18 cellular contexts compared by ENCODE assay signal in the genomic region with DNA sequence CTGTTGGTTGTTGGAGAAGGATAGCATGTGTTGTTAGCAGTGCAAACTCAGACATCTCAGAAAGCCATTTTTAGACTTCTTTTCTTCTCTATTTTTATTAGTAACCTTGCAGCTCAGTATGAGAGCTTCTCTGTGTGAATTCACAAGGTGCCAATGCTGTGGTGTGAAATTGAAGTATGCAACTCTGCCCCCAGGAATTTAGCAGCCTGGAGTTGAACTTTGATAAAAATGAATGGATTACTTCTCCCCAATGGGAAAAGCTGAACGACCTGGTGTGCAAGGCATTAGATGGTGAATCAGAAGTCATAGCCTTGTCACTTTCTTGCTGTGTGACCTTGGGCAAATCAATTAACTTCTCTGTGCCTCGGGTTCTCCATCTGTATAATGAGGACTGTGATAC.
DNase-seq lines count a peak whose midpoint lies in the region; ATAC-seq, FAIRE-seq and TF ChIP-seq lines count a peak whose summit lies in the region.
"Had no signal": no experiment of that assay in that cellular context is flagged by ENCODE, and none has a peak within 500 bp of the region (broad histone marks: within the 10 kb centered on the region; RNA-seq: fewer than 3 reads in every experiment).

No MANE protein-coding gene starts in this region.

- H3K9ac ChIP-seq in Karpas-422 (ENCODE audit: low read length) (no peak overlapping the region), astrocyte (ENCODE audit: low read length) (no peak overlapping the region), mesendoderm (ENCODE audit: low read length) (no peak overlapping the region)

- H2BK5ac ChIP-seq in mesendoderm (ENCODE audit: low read length), result no peak overlapping the region

- H3K79me1 ChIP-seq in mesendoderm (ENCODE audit: low read length), result no peaks in the 10 kb centered on the region

- H3K9me2 ChIP-seq in Karpas-422 (replicated peaks; ENCODE audit: insufficient read depth, low read length), result no peaks in the 10 kb centered on the region

- H3K27ac ChIP-seq in Karpas-422 (ENCODE audit: low read length), result no peak overlapping the region
- H3K27ac ChIP-seq in astrocyte (ENCODE audit: low read depth, low read length), result no peak overlapping the region
- H3K27ac ChIP-seq in mesendoderm (ENCODE audit: low read depth, low read length), result no peak overlapping the region
- H3K27ac ChIP-seq in heart left ventricle, result no peak overlapping the region
- H3K27ac ChIP-seq: C4-2B had no signal

- no peak for ATAC-seq in heart left ventricle
- no peak for ATAC-seq in HG02884 (IDR thresholded peaks at IDR 0.05; ENCODE audit: unreplicated experiment)
- ATAC-seq: GM12878, K562 had no signal

- H3K4me1 Mint-ChIP-seq in astrocyte (ENCODE audit: low read depth, unreplicated experiment), result no peaks in the 10 kb centered on the region
- H3K4me1 Mint-ChIP-seq: CD4-positive, alpha-beta memory T cell had no signal

- H4K5ac ChIP-seq in mesendoderm (ENCODE audit: low read length), result no peak overlapping the region

- FAIRE-seq in astrocyte (lab: Jason Lieb, UNC), result no peak
- FAIRE-seq: A204.1, GM12878, GM18507, HTR-8/SVneo, K562 had no signal

- no peak overlapping the region for H2BK120ac ChIP-seq in mesendoderm (ENCODE audit: low read depth, low read length)

- intact Hi-C loops in heart left ventricle (cut with DNase I), result no loop called here

- no peak overlapping the region for H3K4me2 ChIP-seq in Karpas-422 (ENCODE audit: low read depth, low read length, poor library complexity, severe bottlenecking)
- H3K4me2 ChIP-seq in astrocyte (ENCODE audit: low read length), result no peak overlapping the region
- H3K4me2 ChIP-seq in mesendoderm (ENCODE audit: low read length), result no peak overlapping the region

- H3K4me1 ChIP-seq in Karpas-422 (ENCODE audit: low read length), result peaks cover 7% of the 10 kb centered on the region; the same call in 1 of the 2 replicates
- no peaks in the 10 kb centered on the region for H3K4me1 ChIP-seq in astrocyte (ENCODE audit: insufficient read depth, low read length)
- peaks cover 2% of the 10 kb centered on the region for H3K4me1 ChIP-seq in mesendoderm (ENCODE audit: control insufficient read depth, low read depth, low read length)
- H3K4me1 ChIP-seq in heart left ventricle, result no peaks in the 10 kb centered on the region
- H3K4me1 ChIP-seq: BE2C had no signal

- no peak overlapping the region for H2BK15ac ChIP-seq in mesendoderm (replicated peaks; ENCODE audit: low read depth)

- H3K27me3 ChIP-seq in Karpas-422 (ENCODE audit: low read length) (no peaks in the 10 kb centered on the region), astrocyte (ENCODE audit: insufficient read depth, low read length) (no peaks in the 10 kb centered on the region), mesendoderm (ENCODE audit: insufficient read depth, low read length, poor library complexity) (no peaks in the 10 kb centered on the region), heart left ventricle (no peaks in the 10 kb centered on the region)
- H3K27me3 ChIP-seq: BE2C had no signal

- no peak for TF ChIP-seq CTCF in astrocyte (IDR thresholded peaks at IDR 0.05; ENCODE audit: insufficient read depth, low read depth, low read length)
- no peak for TF ChIP-seq CTCF in heart left ventricle (IDR thresholded peaks at IDR 0.05)

- H3K4me3 Mint-ChIP-seq in astrocyte (ENCODE audit: unreplicated experiment), result no peak overlapping the region
- H3K4me3 Mint-ChIP-seq: CD4-positive, alpha-beta memory T cell had no signal

- no peaks in the 10 kb centered on the region for H3K9me3 Mint-ChIP-seq in astrocyte (ENCODE audit: unreplicated experiment)

- no peak overlapping the region for H4K8ac ChIP-seq in mesendoderm (ENCODE audit: low read depth, low read length)

- no peak overlapping the region for H3K23ac ChIP-seq in mesendoderm (ENCODE audit: low read length)

- TF ChIP-seq POLR2A in heart left ventricle (IDR thresholded peaks at IDR 0.05), result no peak

- no peaks in the 10 kb centered on the region for H4K20me1 ChIP-seq in Karpas-422 (ENCODE audit: insufficient read depth, low read depth, low read length)
- no peaks in the 10 kb centered on the region for H4K20me1 ChIP-seq in astrocyte (ENCODE audit: insufficient read depth, low read length)

- no peak for DNase-seq in Karpas-422
- peak; percentile 25 for DNase-seq in astrocyte (ENCODE audit: low read depth)
- peak; percentile 70 for DNase-seq in mesendoderm
- DNase-seq in heart left ventricle, result no peak
- no peak for DNase-seq in cortex of kidney (lab: John Stamatoyannopoulos, UW)
- no peak for DNase-seq in OCI-M1 (lab: John Stamatoyannopoulos, UW)
- DNase-seq: BE2C; CD4-positive, alpha-beta memory T cell; DMS79; GOT3 had no signal

- no peaks in the 10 kb centered on the region for H3K79me2 ChIP-seq in Karpas-422 (ENCODE audit: low read length)
- H3K79me2 ChIP-seq in astrocyte (ENCODE audit: insufficient read depth, low read length), result no peaks in the 10 kb centered on the region
- H3K79me2 ChIP-seq in mesendoderm (ENCODE audit: control insufficient read depth, insufficient read depth, low read length), result no peaks in the 10 kb centered on the region

- no peak overlapping the region for H3K18ac ChIP-seq in mesendoderm (ENCODE audit: low read length)

- H3K36me3 ChIP-seq in Karpas-422 (ENCODE audit: insufficient read depth, low read length) (no peaks in the 10 kb centered on the region), astrocyte (ENCODE audit: insufficient read depth, low read length) (no peaks in the 10 kb centered on the region), mesendoderm (ENCODE audit: control insufficient read depth, insufficient read depth, low read length) (no peaks in the 10 kb centered on the region), heart left ventricle (no peaks in the 10 kb centered on the region)
- H3K36me3 ChIP-seq: BE2C, HAP-1 had no signal

- H3K27ac Mint-ChIP-seq in astrocyte (ENCODE audit: unreplicated experiment), result no peak overlapping the region
- H3K27ac Mint-ChIP-seq: CD4-positive, alpha-beta memory T cell had no signal

- no CpG with 5 or more reads among the region's 2 CpGs for WGBS in mesendoderm (ENCODE audit: extremely low coverage, insufficient coverage, low lambda C conversion rate)
- WGBS in heart left ventricle, 4 donors, result 21 to 39% (median 34%) methylated on average over 2 of the region's 2 CpGs

- peak overlapping the region; percentile 80 for H2AFZ ChIP-seq in Karpas-422 (ENCODE audit: low read length)
- H2AFZ ChIP-seq in astrocyte (ENCODE audit: low read depth, low read length), result no peak overlapping the region

- H3K9me3 ChIP-seq in Karpas-422 (ENCODE audit: low read length) (no peaks in the 10 kb centered on the region), astrocyte (ENCODE audit: insufficient read depth, low read depth, low read length) (no peaks in the 10 kb centered on the region), heart left ventricle (no peaks in the 10 kb centered on the region)
- H3K9me3 ChIP-seq: BE2C, HAP-1 had no signal

- H3K27me3 Mint-ChIP-seq in astrocyte (ENCODE audit: low read depth, unreplicated experiment), result no peaks in the 10 kb centered on the region
- H3K27me3 Mint-ChIP-seq: CD4-positive, alpha-beta memory T cell had no signal

- no peak overlapping the region for H3K56ac ChIP-seq in mesendoderm (ENCODE audit: low read length)

- H3K4me3 ChIP-seq in Karpas-422 (ENCODE audit: low read length) (no peak overlapping the region), astrocyte (ENCODE audit: insufficient read depth, low read depth, low read length) (no peak overlapping the region), mesendoderm (ENCODE audit: low read length) (no peak overlapping the region), heart left ventricle (no peak overlapping the region)
- H3K4me3 ChIP-seq: GM12878, HAP-1, K562 had no signal

- no peak overlapping the region for H2AK5ac ChIP-seq in mesendoderm (ENCODE audit: low read length)

- H3K4ac ChIP-seq in mesendoderm (ENCODE audit: low read depth, low read length), result no peak overlapping the region

- H3K36me3 Mint-ChIP-seq in astrocyte (ENCODE audit: low read depth, unreplicated experiment), result no peaks in the 10 kb centered on the region
- H3K36me3 Mint-ChIP-seq: CD4-positive, alpha-beta memory T cell had no signal

Comparison
In these comparisons a context has a peak if more than half of its experiments do, and no peak if none do; other contexts are left out.
1. DNase-seq: peak in astrocyte (single experiment) and mesendoderm (single experiment); none in Karpas-422 (single experiment), heart left ventricle (0 of 5), cortex of kidney (single experiment) and OCI-M1 (single experiment).